Comparison of ENCODE assay signal across 10 cellular contexts in the genomic region with DNA sequence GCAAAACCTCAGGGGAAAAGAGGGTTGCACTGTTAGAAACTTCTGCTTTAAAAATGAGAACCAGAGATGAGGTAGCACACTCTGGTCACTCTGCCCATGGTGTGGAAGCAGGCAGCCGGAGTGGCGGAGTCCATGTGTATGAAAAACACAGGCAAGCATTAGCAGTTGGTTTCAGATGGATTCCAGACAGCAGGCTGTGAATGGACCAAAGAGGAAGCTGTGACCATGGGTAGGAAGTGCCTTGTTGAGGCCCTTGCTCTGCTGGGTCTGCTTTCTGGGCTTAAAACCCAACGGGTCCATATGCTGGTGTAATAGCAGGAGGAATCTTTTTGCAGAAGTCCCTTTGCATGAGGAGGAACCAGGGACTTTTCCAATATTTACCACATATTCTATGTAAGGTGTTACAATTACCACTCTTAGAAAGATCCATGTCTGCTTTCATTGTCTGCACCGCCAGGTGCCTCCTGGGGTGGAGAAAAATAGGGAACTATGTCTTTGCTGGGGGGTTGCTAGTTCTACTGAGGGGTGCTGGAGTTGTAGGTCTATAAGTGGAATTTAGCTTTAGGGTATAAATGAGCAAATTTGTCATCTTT.
DNase-seq lines count a peak whose midpoint lies in the region; ATAC-seq and TF ChIP-seq lines count a peak whose summit lies in the region.
"Had no signal": no experiment of that assay in that cellular context is flagged by ENCODE, and none has a peak within 500 bp of the region (broad histone marks: within the 10 kb centered on the region; RNA-seq: fewer than 3 reads in every experiment).

No MANE protein-coding gene starts in this region.

- no peaks in the 10 kb centered on the region for H3K27me3 ChIP-seq in neutrophil

- H3K27ac ChIP-seq in neutrophil = peak overlapping the region; percentile 89

- no peaks in the 10 kb centered on the region for H3K9me3 Mint-ChIP-seq in activated naive CD4-positive, alpha-beta T cell treated with anti-CD3 and anti-CD28 coated beads, Interleukin-2, amount 50 U/mL, for 72 hours

- H3K4me1 ChIP-seq in neutrophil (ENCODE audit: control insufficient read depth in 1 of 2, insufficient read depth in 1 of 2, low read depth in 1 of 2, low read length in 1 of 2) = peaks cover 73 to 76% of the 10 kb centered on the region in 2 experiments

- ATAC-seq in GM19025 (IDR thresholded peaks at IDR 0.05; ENCODE audit: low read depth, unreplicated experiment) (peak; percentile 2), HG03095 (IDR thresholded peaks at IDR 0.05; ENCODE audit: unreplicated experiment) (peak; percentile 19)
- no peak for ATAC-seq in activated naive CD4-positive, alpha-beta T cell treated with anti-CD3 and anti-CD28 coated beads, Interleukin-2, amount 50 U/mL, for 72 hours

- peak overlapping the region; percentile 92 to 95 for H3K27ac Mint-ChIP-seq in activated naive CD4-positive, alpha-beta T cell treated with anti-CD3 and anti-CD28 coated beads, Interleukin-2, amount 50 U/mL, for 72 hours

- H3K4me3 ChIP-seq in neutrophil (ENCODE audit: low read depth in 1 of 2, low read length in 1 of 2) = peak overlapping the region; percentile 25 to 41
- H3K4me3 ChIP-seq: skin epidermis had no signal

- H3K9me3 ChIP-seq in neutrophil = no peaks in the 10 kb centered on the region

- no peak for TF ChIP-seq CTCF in neutrophil (IDR thresholded peaks at IDR 0.05)

- no peaks in the 10 kb centered on the region for H3K36me3 ChIP-seq in neutrophil

- H3K36me3 Mint-ChIP-seq in activated naive CD4-positive, alpha-beta T cell treated with anti-CD3 and anti-CD28 coated beads, Interleukin-2, amount 50 U/mL, for 72 hours = peaks cover 0 to 12% of the 10 kb centered on the region in 2 donors

- DNase-seq in activated naive CD4-positive, alpha-beta T cell treated with anti-CD3 and anti-CD28 coated beads, Interleukin-2, amount 50 U/mL, for 72 hours (ENCODE audit: low spot score in 2 of 2) = no peak
- DNase-seq in NCI-H510A treated with DMSO at 0.1 percent for 48 hours (lab: John Stamatoyannopoulos, UW) (no peak), cerebellar nuclear complex (lab: John Stamatoyannopoulos, UW) (no peak), NCI-H82 treated with DMSO at 0.1 percent for 48 hours (lab: John Stamatoyannopoulos, UW; ENCODE audit: unreplicated experiment) (no peak)
- no peak for DNase-seq in activated CD4-positive, alpha-beta T cell treated with anti-CD3 and anti-CD28 coated beads for 1 hour
- DNase-seq: NCI-H2171 treated with DMSO at 0.1 percent for 48 hours had no signal

Comparison
In these comparisons a context has a peak if more than half of its experiments do, and no peak if none do; other contexts are left out.
1. ATAC-seq: peak in GM19025 (single experiment) and HG03095 (single experiment); none in activated naive CD4-positive, alpha-beta T cell treated with anti-CD3 and anti-CD28 coated beads, Interleukin-2, amount 50 U/mL, for 72 hours (0 of 2).